5 cellular contexts compared by ENCODE assay signal in the genomic region with DNA sequence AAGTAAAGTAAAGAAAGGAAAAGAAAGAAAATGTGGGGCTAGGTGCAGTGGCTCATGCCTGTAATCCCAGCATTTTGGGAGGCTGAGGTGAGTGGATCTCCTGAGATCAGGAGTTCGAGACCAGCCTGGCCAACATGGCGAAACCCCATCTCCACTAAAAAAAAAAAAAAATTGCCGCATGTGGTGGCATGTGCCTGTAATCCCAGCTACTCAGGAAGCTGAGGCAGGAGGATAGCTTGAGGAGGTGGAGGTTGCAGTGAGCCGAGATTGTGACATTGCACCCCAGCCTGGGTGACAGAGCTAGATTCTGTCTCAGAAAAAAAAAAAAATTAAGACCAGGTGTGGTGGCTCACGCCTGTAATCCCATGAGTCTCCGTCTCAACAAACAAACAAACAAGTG. TPM values are rescaled to one million over a fixed set of nuclear protein-coding genes. Genes with fewer than 3 reads are reported as not detected.
DNase-seq lines count a peak whose midpoint lies in the region; ATAC-seq, FAIRE-seq and TF ChIP-seq lines count a peak whose summit lies in the region.
"Not testable (repeated sequence)": the region's sequence is repeated elsewhere in the genome, so short reads cannot be mapped to it uniquely, and the experiment has no call there.

No MANE protein-coding gene starts in this region.

- H3K4me3 ChIP-seq in HEK293 (ENCODE audit: low read depth, low read length); HL-60 (replicated peaks; ENCODE audit: insufficient read depth, low read length); H1 (ENCODE audit: extremely low read depth in 1 of 4, insufficient read depth in 2 of 4, low read depth in 3 of 4, low read length in 4 of 4); neutrophil (ENCODE audit: low read depth in 1 of 2, low read length in 1 of 2): not testable (repeated sequence)

- CTCF ChIA-PET in HEK293 (lab: Yijun Ruan, JAX) (interaction anchor here (1.1 kb wide), 1 partner anchor 73 kb away, joined by 3 read pairs; no protein-coding TSS in a partner anchor), H1 (lab: Charles Lee; ENCODE audit: partially characterized antibody) (interaction anchor here (0.7 to 1.6 kb wide), 7 partner anchors 9 to 1768 kb away, joined by 3 to 7 read pairs (median 4); no protein-coding TSS in a partner anchor)

- H3K27ac Mint-ChIP-seq in T-helper 17 cell = peak overlapping the region; percentile 62

- not testable (repeated sequence) for H2AFZ ChIP-seq in H1 (ENCODE audit: low read length)

- not testable (repeated sequence) for H4K8ac ChIP-seq in H1 (ENCODE audit: extremely low read depth, insufficient read depth, low read length)

- H3K79me2 ChIP-seq in H1 (ENCODE audit: control insufficient read depth in 1 of 2, insufficient read depth in 2 of 2, low read length in 2 of 2) = not testable (repeated sequence)

- not testable (repeated sequence) for H2BK120ac ChIP-seq in H1 (replicated peaks; ENCODE audit: low read depth, low read length)

- not testable (repeated sequence) for H2BK20ac ChIP-seq in H1 (ENCODE audit: low read length)

- not testable (repeated sequence) for H3K14ac ChIP-seq in H1 (ENCODE audit: insufficient read length)

- not testable (repeated sequence) for H3K4me3 Mint-ChIP-seq in T-helper 17 cell

- FAIRE-seq in H1 (lab: Jason Lieb, UNC) = not testable (repeated sequence)

- 97% methylated on average over 4 of the region's 6 CpGs; no CpG with 5 or more reads in 1 of the 2 experiments for WGBS in H1 (ENCODE audit: extremely low coverage in 1 of 2, insufficient coverage in 1 of 2, insufficient read length in 1 of 2, insufficient replicate concordance in 2 of 2, low coverage in 1 of 2, low lambda C conversion rate in 2 of 2, missing lambda C conversion rate in 1 of 2), 2 experiments

- not testable (repeated sequence) for H3K79me1 ChIP-seq in H1 (ENCODE audit: low read depth, low read length)

- not testable (repeated sequence) for H3K4ac ChIP-seq in H1 (replicated peaks; ENCODE audit: insufficient read length, low read depth, low read length)

- H4K5ac ChIP-seq in H1 (ENCODE audit: insufficient read length, low read depth, low read length) = not testable (repeated sequence)

- not testable (repeated sequence) for TF ChIP-seq CTCF in HEK293 (tag by site-specific recombination; IDR thresholded peaks at IDR 0.05); HL-60 (IDR thresholded peaks at IDR 0.05; ENCODE audit: insufficient read depth, low read length); H1 (IDR thresholded peaks at IDR 0.05; ENCODE audit: control extremely low read depth in 1 of 3, insufficient read depth in 1 of 3, low read depth in 1 of 3, low read length in 3 of 3); neutrophil (IDR thresholded peaks at IDR 0.05)

- not testable (repeated sequence) for H3K27me3 ChIP-seq in HL-60 (ENCODE audit: insufficient read depth, poor library complexity, severe bottlenecking); H1 (replicated peaks in 1 of 4; ENCODE audit: control insufficient read depth in 3 of 4, extremely low read depth in 1 of 4, insufficient read depth in 3 of 4, low read length in 3 of 4); neutrophil

- not testable (repeated sequence) for H4K91ac ChIP-seq in H1 (replicated peaks; ENCODE audit: insufficient read length, low read length)

- not testable (repeated sequence) for H2AK5ac ChIP-seq in H1 (ENCODE audit: low read depth, low read length)

- not testable (repeated sequence) for H2BK5ac ChIP-seq in H1 (ENCODE audit: low read depth, low read length)

- H3K23ac ChIP-seq in H1 (ENCODE audit: insufficient read length) = not testable (repeated sequence)

- H3K56ac ChIP-seq in H1 (replicated peaks; ENCODE audit: insufficient read length, low read depth, low read length) = not testable (repeated sequence)

- not testable (repeated sequence) for H2BK15ac ChIP-seq in H1 (ENCODE audit: low read length)

- not testable (repeated sequence) for TF ChIP-seq EP300 in H1 (IDR thresholded peaks at IDR 0.05; ENCODE audit: borderline replicate concordance in 1 of 2, low read depth in 2 of 2, low read length in 2 of 2)

- not testable (repeated sequence) for H3K36me3 ChIP-seq in HEK293 (ENCODE audit: control insufficient read depth in 2 of 2, insufficient read depth in 1 of 2, low read length in 2 of 2); H1 (ENCODE audit: control insufficient read depth in 2 of 4, insufficient read depth in 4 of 4, low read length in 3 of 4); neutrophil

- not testable (repeated sequence) for H3K9me3 ChIP-seq in HEK293 (ENCODE audit: control insufficient read depth, insufficient read depth, low read depth, low read length); T-helper 17 cell (ENCODE audit: control insufficient read depth, low read length, poor library complexity, severe bottlenecking); H1 (ENCODE audit: insufficient read depth in 2 of 2, low read depth in 1 of 2, low read length in 1 of 2); neutrophil

- peak in 1 of 2 experiments; percentile 67 for DNase-seq in HL-60 (ENCODE audit: low read depth in 1 of 2, low spot score in 1 of 2)
- DNase-seq in T-helper 17 cell; H1 (ENCODE audit: low read depth in 1 of 2, low spot score in 2 of 2): not testable (repeated sequence)

- H3K4me1 ChIP-seq in HEK293 (ENCODE audit: control insufficient read depth, insufficient read depth, low read length); H1 (replicated peaks in 1 of 4; ENCODE audit: control insufficient read depth in 3 of 4, insufficient read depth in 4 of 4, low read length in 3 of 4): not testable (repeated sequence)
- H3K4me1 ChIP-seq in neutrophil (ENCODE audit: control insufficient read depth in 1 of 2, insufficient read depth in 1 of 2, low read depth in 1 of 2, low read length in 1 of 2) = peaks cover 31 to 36% of the 10 kb centered on the region in 2 experiments

- not testable (repeated sequence) for H3K4me2 ChIP-seq in H1 (ENCODE audit: insufficient read depth in 1 of 2, low read depth in 2 of 2, low read length in 2 of 2)

- H3K23me2 ChIP-seq in H1 (ENCODE audit: low read depth, low read length) = not testable (repeated sequence)

- not testable (repeated sequence) for ATAC-seq in T-helper 17 cell

- not testable (repeated sequence) for TF ChIP-seq POLR2A in H1 (IDR thresholded peaks at IDR 0.05; ENCODE audit: control extremely low read depth in 1 of 2, low read depth in 2 of 2, low read length in 2 of 2)

- not testable (repeated sequence) for H3K18ac ChIP-seq in H1 (ENCODE audit: extremely low read depth, low read length)

- H4K20me1 ChIP-seq in H1 (replicated peaks in 1 of 2; ENCODE audit: control insufficient read depth in 1 of 2, insufficient read depth in 2 of 2, low read length in 2 of 2) = not testable (repeated sequence)

- H3K27me3 Mint-ChIP-seq in T-helper 17 cell = not testable (repeated sequence)

- not testable (repeated sequence) for TF ChIP-seq RAD21 in H1 (IDR thresholded peaks at IDR 0.05 in 1 of 2, conservative IDR thresholded peaks at IDR 0.05 in 1 of 2; ENCODE audit: low read depth in 2 of 2, low read length in 2 of 2)

- not testable (repeated sequence) for H3K36me3 Mint-ChIP-seq in T-helper 17 cell (ENCODE audit: low read depth)

- POLR2A ChIA-PET in HEK293 (lab: Yijun Ruan, JAX) = interaction anchor here (0.7 kb wide), 1 partner anchor 65 kb away, joined by 4 read pairs; no protein-coding TSS in a partner anchor
- POLR2A ChIA-PET in H1 (lab: Charles Lee; ENCODE audit: partially characterized antibody) = interaction anchor here (0.8 to 4.3 kb wide), 4 partner anchors 10 to 24 kb away, joined by 3 to 19 read pairs (median 4); partner anchors contain the start of gene FRAT2

- not testable (repeated sequence) for H3K9ac ChIP-seq in H1 (replicated peaks in 1 of 4; ENCODE audit: extremely low read depth in 1 of 4, low read depth in 3 of 4, low read length in 3 of 4)

- H3K4me1 Mint-ChIP-seq in T-helper 17 cell = not testable (repeated sequence)

- H2BK12ac ChIP-seq in H1 (ENCODE audit: low read depth, low read length) = 0 out of 2 replicates have a peak overlapping the region, but pooled peaks have one; percentile 50

- not testable (repeated sequence) for H3K27ac ChIP-seq in HEK293 (ENCODE audit: extremely low read depth, low read depth, low read length); H1 (ENCODE audit: low read depth, low read length)
- 0 out of 2 replicates have a peak overlapping the region, but pooled peaks have one; percentile 4 for H3K27ac ChIP-seq in HL-60 (replicated peaks)
- peak overlapping the region; percentile 69 for H3K27ac ChIP-seq in neutrophil

RNA-seq across cellular contexts. Expression of gene FRAT2, which starts 9.1 kb away (rescaled TPM):
- total RNA-seq in T-helper 17 cell = 10 to 100 TPM; 16.8 to 21.7 TPM
- total RNA-seq in H1 (2021; fragmentation: NEBNext Ultra II Directional; extraction: Animal tissue kit (Norgen Biotek cat#: 25700)) = 83.0 and 87.7 TPM in 2 replicates
- 47.4 and 58.4 TPM in 2 replicates for polyA plus RNA-seq in H1 (2011; rRNA removed)
- 54.6 TPM for polyA plus RNA-seq in H1 (2011; cell fraction: cytosol; rRNA removed)
- 29.8 TPM for polyA plus RNA-seq in H1 (2011; cell fraction: nucleus; rRNA removed)
- polyA plus RNA-seq in H1 (2012, experiment 1 of 2) = 50.6 to 52.8 TPM (median 51.5 TPM) in 4 replicates
- 75.4 TPM for polyA plus RNA-seq in H1 (2012, experiment 2 of 2)
- 43.8 TPM for polyA plus RNA-seq in H1 (2013, experiment 1 of 2)
- 43.0 TPM for polyA plus RNA-seq in H1 (2013, experiment 2 of 2)
- polyA minus RNA-seq in H1 (2011; rRNA and poly(A)+ RNA removed) = 18.1 and 25.2 TPM in 2 replicates
- polyA minus RNA-seq in H1 (2011; cell fraction: cytosol; rRNA and poly(A)+ RNA removed) = 32.4 TPM
- 34.7 TPM for polyA minus RNA-seq in H1 (2011; cell fraction: nucleus; rRNA and poly(A)+ RNA removed)

RNA-seq across cellular contexts. Expression of gene FRAT1, which starts 24.6 kb away (rescaled TPM):
- 10 to 100 TPM; 24.4 to 26.5 TPM for total RNA-seq in T-helper 17 cell
- 4.8 and 5.2 TPM in 2 replicates for total RNA-seq in H1 (2021; fragmentation: NEBNext Ultra II Directional; extraction: Animal tissue kit (Norgen Biotek cat#: 25700))
- polyA plus RNA-seq in H1 (2011; rRNA removed) = 1.9 and 3.4 TPM in 2 replicates
- 2.9 TPM for polyA plus RNA-seq in H1 (2011; cell fraction: cytosol; rRNA removed)
- polyA plus RNA-seq in H1 (2011; cell fraction: nucleus; rRNA removed) = 3.3 TPM
- polyA plus RNA-seq in H1 (2012, experiment 1 of 2) = 1.8 to 5.4 TPM (median 3.5 TPM) in 4 replicates
- 3.3 TPM for polyA plus RNA-seq in H1 (2012, experiment 2 of 2)
- 1.7 TPM for polyA plus RNA-seq in H1 (2013, experiment 1 of 2)
- 1.7 TPM for polyA plus RNA-seq in H1 (2013, experiment 2 of 2)
- polyA minus RNA-seq in H1 (2011; rRNA and poly(A)+ RNA removed) = 1.3 and 2.4 TPM in 2 replicates
- polyA minus RNA-seq in H1 (2011; cell fraction: cytosol; rRNA and poly(A)+ RNA removed) = 5.1 TPM
- 7.8 TPM for polyA minus RNA-seq in H1 (2011; cell fraction: nucleus; rRNA and poly(A)+ RNA removed)

RNA-seq across cellular contexts. Expression of gene ARHGAP19, which starts 51.2 kb away (rescaled TPM):
- 10 to 100 TPM in 1 of 2 donors, 1 to 10 TPM in 1; 9.3 to 15.7 TPM for total RNA-seq in T-helper 17 cell
- 32.1 and 33.4 TPM in 2 replicates for total RNA-seq in H1 (2021; fragmentation: NEBNext Ultra II Directional; extraction: Animal tissue kit (Norgen Biotek cat#: 25700))
- polyA plus RNA-seq in H1 (2011; rRNA removed) = 9.5 and 13.3 TPM in 2 replicates
- 19.2 TPM for polyA plus RNA-seq in H1 (2011; cell fraction: cytosol; rRNA removed)
- 9.8 TPM for polyA plus RNA-seq in H1 (2011; cell fraction: nucleus; rRNA removed)
- polyA plus RNA-seq in H1 (2012, experiment 1 of 2) = 16.8 to 21.9 TPM (median 18.8 TPM) in 4 replicates
- 2.7 TPM for polyA plus RNA-seq in H1 (2012, experiment 2 of 2)
- polyA plus RNA-seq in H1 (2013, experiment 1 of 2) = 15.0 TPM
- 17.4 TPM for polyA plus RNA-seq in H1 (2013, experiment 2 of 2)
- 20.2 and 23.3 TPM in 2 replicates for polyA minus RNA-seq in H1 (2011; rRNA and poly(A)+ RNA removed)
- 16.4 TPM for polyA minus RNA-seq in H1 (2011; cell fraction: cytosol; rRNA and poly(A)+ RNA removed)
- 11.4 TPM for polyA minus RNA-seq in H1 (2011; cell fraction: nucleus; rRNA and poly(A)+ RNA removed)

RNA-seq across cellular contexts. Expression of gene RRP12, which starts 57.5 kb away (rescaled TPM):
- 100 to 1,000 TPM; 138 to 231 TPM for total RNA-seq in T-helper 17 cell
- total RNA-seq in H1 (2021; fragmentation: NEBNext Ultra II Directional; extraction: Animal tissue kit (Norgen Biotek cat#: 25700)) = 65.8 and 71.9 TPM in 2 replicates
- 21.0 and 33.1 TPM in 2 replicates for polyA plus RNA-seq in H1 (2011; rRNA removed)
- 19.2 TPM for polyA plus RNA-seq in H1 (2011; cell fraction: cytosol; rRNA removed)
- 65.3 TPM for polyA plus RNA-seq in H1 (2011; cell fraction: nucleus; rRNA removed)
- 41.5 to 54.2 TPM (median 45.9 TPM) in 4 replicates for polyA plus RNA-seq in H1 (2012, experiment 1 of 2)
- polyA plus RNA-seq in H1 (2012, experiment 2 of 2) = 55.6 TPM
- 24.6 TPM for polyA plus RNA-seq in H1 (2013, experiment 1 of 2)
- 20.7 TPM for polyA plus RNA-seq in H1 (2013, experiment 2 of 2)
- polyA minus RNA-seq in H1 (2011; rRNA and poly(A)+ RNA removed) = 43.0 and 55.3 TPM in 2 replicates
- 28.2 TPM for polyA minus RNA-seq in H1 (2011; cell fraction: cytosol; rRNA and poly(A)+ RNA removed)
- polyA minus RNA-seq in H1 (2011; cell fraction: nucleus; rRNA and poly(A)+ RNA removed) = 46.8 TPM
